8 cellular contexts compared by ENCODE assay signal in the genomic region with DNA sequence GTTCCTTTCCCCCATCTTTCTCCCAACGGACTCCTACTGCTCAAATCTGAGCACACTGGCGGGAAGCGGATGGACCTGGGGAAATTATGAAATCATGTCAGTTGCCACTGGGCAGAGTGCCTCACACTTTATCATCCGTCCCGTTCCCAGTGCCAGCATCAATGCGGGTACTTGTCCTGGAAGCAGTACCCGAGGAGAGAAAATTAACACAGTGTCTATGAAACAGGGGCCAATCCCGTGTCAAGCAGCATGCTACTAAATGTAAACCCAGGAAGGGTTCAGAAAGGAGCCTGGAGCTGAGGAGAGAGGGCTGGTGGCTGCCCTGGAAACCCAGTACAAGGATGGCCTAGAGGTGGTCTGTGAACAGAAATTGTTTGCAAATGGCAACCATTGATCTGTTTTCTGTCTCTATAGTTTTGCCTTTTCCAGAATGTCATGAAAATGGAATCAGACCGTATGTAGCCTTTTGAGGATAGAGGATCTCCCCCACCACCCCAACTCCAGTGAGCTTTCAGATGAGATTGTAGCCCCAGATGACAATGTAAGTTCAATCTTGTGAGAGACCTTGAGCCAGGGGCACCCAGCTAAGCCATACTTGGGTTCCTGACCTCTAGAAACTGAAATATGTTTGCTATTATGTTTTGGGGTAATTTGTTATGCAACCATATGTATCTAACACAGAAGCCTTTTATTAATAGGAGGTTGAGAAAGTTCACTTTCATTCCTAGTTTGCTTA. TPM values are rescaled to one million over a fixed set of nuclear protein-coding genes. Genes with fewer than 3 reads are reported as not detected.
A peak's percentile ranks its signal among the peaks of the same experiment; 100 is the strongest.
DNase-seq lines count a peak whose midpoint lies in the region; ATAC-seq and TF ChIP-seq lines count a peak whose summit lies in the region.

No MANE protein-coding gene starts in this region.

- H3K4me1 ChIP-seq in left ventricle myocardium inferior: peaks cover 32% of the 10 kb centered on the region

- H3K27ac ChIP-seq in left ventricle myocardium inferior (replicated peaks): peak overlapping the region; percentile 79

- H3K4me3 ChIP-seq in left ventricle myocardium inferior (peak overlapping the region; percentile 80), skeletal muscle cell (ENCODE audit: low read depth, low read length) (peak overlapping the region; percentile 69)

- intact Hi-C loops in left ventricle myocardium inferior (cut with micrococcal nuclease): loop anchor here (10.0 kb wide), 1 partner anchor 73 kb away; no protein-coding TSS in a partner anchor

- no peaks in the 10 kb centered on the region for H3K36me3 ChIP-seq in left ventricle myocardium inferior

- TF ChIP-seq CTCF in left ventricle myocardium inferior (IDR thresholded peaks at IDR 0.05; ENCODE audit: borderline replicate concordance): no peak

- peaks cover 13% of the 10 kb centered on the region for H3K4me1 Mint-ChIP-seq in activated naive CD8-positive, alpha-beta T cell (ENCODE audit: low read depth)

- no peaks in the 10 kb centered on the region for H3K27me3 ChIP-seq in left ventricle myocardium inferior (ENCODE audit: low read depth)

- H3K27ac Mint-ChIP-seq in activated naive CD8-positive, alpha-beta T cell: peak overlapping the region; percentile 86

- peak; percentile 23 for DNase-seq in AG20443 (ENCODE audit: low spot score)
- DNase-seq in HT-29 (ENCODE audit: low spot score): peak; percentile 32
- no peak for DNase-seq in left ventricle myocardium inferior
- no peak for DNase-seq in skeletal muscle cell (ENCODE audit: low read depth)
- no peak for DNase-seq in germinal center (ENCODE audit: low spot score)

- peak overlapping the region; percentile 86 for H3K4me3 Mint-ChIP-seq in activated naive CD8-positive, alpha-beta T cell

- H3K36me3 Mint-ChIP-seq in activated naive CD8-positive, alpha-beta T cell: peaks cover 3% of the 10 kb centered on the region

- H3K9me3 ChIP-seq in left ventricle myocardium inferior (replicated peaks): no peaks in the 10 kb centered on the region

- H3K27me3 Mint-ChIP-seq in activated naive CD8-positive, alpha-beta T cell: peaks cover 1% of the 10 kb centered on the region

- H3K9me3 Mint-ChIP-seq in activated naive CD8-positive, alpha-beta T cell (ENCODE audit: low read depth): no peaks in the 10 kb centered on the region

- no peak for ATAC-seq in GM19455 (IDR thresholded peaks at IDR 0.05; ENCODE audit: unreplicated experiment)
- ATAC-seq in HG02678 (IDR thresholded peaks at IDR 0.05; ENCODE audit: unreplicated experiment): no peak

RNA-seq across cellular contexts. Expression of a gene that starts 0.9 kb away (rescaled TPM):
- total RNA-seq in HT-29 (2014; rRNA removed; shearing (Covaris generic)): 5.5 and 12.9 TPM in 2 replicates
- total RNA-seq in left ventricle myocardium inferior: 1.3 TPM

Comparison
In these comparisons a context has a peak if more than half of its experiments do, and no peak if none do; other contexts are left out.
1. DNase-seq: peak in AG20443 (single experiment) and HT-29 (single experiment); none in left ventricle myocardium inferior (single experiment), skeletal muscle cell (single experiment) and germinal center (single experiment).